Comparison of ENCODE assay signal across 26 cellular contexts in the genomic region with DNA sequence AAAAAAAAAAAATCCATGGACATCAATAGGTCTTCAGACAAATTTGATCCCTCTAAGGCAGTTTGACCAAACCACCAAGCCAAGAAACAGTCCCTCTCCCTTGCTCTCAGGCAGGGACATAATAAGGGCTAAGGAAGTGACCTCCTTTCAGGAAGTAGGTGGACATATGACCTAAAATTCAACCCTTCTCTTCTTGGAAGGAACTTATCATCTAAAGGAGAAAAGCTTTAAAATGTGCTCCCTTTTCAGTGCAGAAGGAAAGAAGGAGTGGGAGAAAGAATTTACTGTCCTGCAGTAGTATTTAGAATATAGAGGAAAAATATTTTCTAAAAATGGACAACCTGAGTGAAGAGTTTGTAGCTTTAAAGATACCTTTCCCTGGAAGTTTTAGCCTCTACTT.
"Had no signal": no experiment of that assay in that cellular context is flagged by ENCODE, and none has a peak within 500 bp of the region (broad histone marks: within the 10 kb centered on the region; RNA-seq: fewer than 3 reads in every experiment).

No MANE protein-coding gene starts in this region.

- H3K4me1 ChIP-seq: breast epithelium had no signal

- H3K4me3 Mint-ChIP-seq: activated CD8-positive, alpha-beta memory T cell treated with anti-CD3 and anti-CD28 coated beads, Interleukin-2, amount 10 ng/mL, durations not matched to agents 7 days and 5 days; activated naive CD4-positive, alpha-beta T cell treated with anti-CD3 and anti-CD28 coated beads, Interleukin-2, amount 50 U/mL, for 24 hours; activated T-cell treated with anti-CD3 and anti-CD28 coated beads, Interleukin-2, amount 50 U/mL, for 24 hours; activated T-helper 1 cell treated with anti-CD3 and anti-CD28 coated beads, Interleukin-12 subunit alpha, Interleukin-12 subunit beta, Interleukin-2, Interleukin-4 antibody, amounts not matched to agents 30 ng/mL and 10 ng/mL and 1 ng/mL, durations not matched to agents 14 hours and 24 hours and 36 hours; T-cell; WTC11 had no signal

- H3K27ac Mint-ChIP-seq: activated CD8-positive, alpha-beta memory T cell treated with anti-CD3 and anti-CD28 coated beads, Interleukin-2, amount 10 ng/mL, durations not matched to agents 7 days and 5 days; activated naive CD4-positive, alpha-beta T cell treated with anti-CD3 and anti-CD28 coated beads, Interleukin-2, amount 50 U/mL, for 24 hours; activated T-cell treated with anti-CD3 and anti-CD28 coated beads, Interleukin-2, amount 50 U/mL, for 24 hours; activated T-helper 1 cell treated with anti-CD3 and anti-CD28 coated beads, Interleukin-12 subunit alpha, Interleukin-12 subunit beta, Interleukin-2, Interleukin-4 antibody, amounts not matched to agents 30 ng/mL and 10 ng/mL and 1 ng/mL, durations not matched to agents 14 hours and 24 hours and 36 hours; T-cell; WTC11 had no signal

- H3K36me3 ChIP-seq: breast epithelium had no signal

- H3K27ac ChIP-seq: breast epithelium had no signal

- H3K27me3 ChIP-seq: breast epithelium had no signal

- H3K9me3 ChIP-seq: breast epithelium had no signal

- ATAC-seq: activated CD8-positive, alpha-beta memory T cell treated with anti-CD3 and anti-CD28 coated beads, Interleukin-2, amount 10 ng/mL, durations not matched to agents 7 days and 5 days; PC-3; T-cell; WTC11 had no signal

- DNase-seq: activated CD4-positive, alpha-beta T cell treated with anti-CD3 and anti-CD28 coated beads for 48 hours; activated CD4-positive, alpha-beta T cell treated with anti-CD3 and anti-CD28 coated beads, Interleukin-2, amount 50 U/mL, for 4 hours; activated CD4-positive, CD25-positive, alpha-beta regulatory T cell treated with anti-CD3 and anti-CD28 coated beads, Interleukin-2, amount 50 U/mL, for 72 hours; activated CD8-positive, alpha-beta memory T cell treated with anti-CD3 and anti-CD28 coated beads, Interleukin-2, amount 10 ng/mL, durations not matched to agents 7 days and 5 days; activated effector memory CD4-positive, alpha-beta T cell treated with Interleukin-2 at 50 U/mL for 16 hours; activated naive CD4-positive, alpha-beta T cell; activated T-cell treated with anti-CD3 and anti-CD28 coated beads, Interleukin-2, amount 50 U/mL, for 24 hours; aorta; caudate nucleus; KBM-7; NCI-H1105; NCI-H1436 treated with DMSO at 0.1 percent for 48 hours; NCI-H187; NCI-H2081; NCI-H510A treated with DMSO at 0.1 percent for 48 hours; NCI-H69; NK-92 treated with Interleukin-12 subunit alpha and Interleukin-12 subunit beta, amount 100 ng/mL, for 24 hours; PC-3; SHP77; T-cell; T-helper 2 cell; T1000 had no signal

- H3K4me3 ChIP-seq: breast epithelium had no signal

- H3K36me3 Mint-ChIP-seq: activated naive CD4-positive, alpha-beta T cell treated with anti-CD3 and anti-CD28 coated beads, Interleukin-2, amount 50 U/mL, for 24 hours; T-cell; WTC11 had no signal

- H3K27me3 Mint-ChIP-seq: activated naive CD4-positive, alpha-beta T cell treated with anti-CD3 and anti-CD28 coated beads, Interleukin-2, amount 50 U/mL, for 24 hours; activated T-cell treated with anti-CD3 and anti-CD28 coated beads, Interleukin-2, amount 50 U/mL, for 24 hours; T-cell had no signal

- H3K9me3 Mint-ChIP-seq: activated naive CD4-positive, alpha-beta T cell treated with anti-CD3 and anti-CD28 coated beads, Interleukin-2, amount 50 U/mL, for 24 hours; activated T-cell treated with anti-CD3 and anti-CD28 coated beads, Interleukin-2, amount 50 U/mL, for 24 hours had no signal
